Comparison of ENCODE assay signal across 33 cellular contexts in the genomic region with DNA sequence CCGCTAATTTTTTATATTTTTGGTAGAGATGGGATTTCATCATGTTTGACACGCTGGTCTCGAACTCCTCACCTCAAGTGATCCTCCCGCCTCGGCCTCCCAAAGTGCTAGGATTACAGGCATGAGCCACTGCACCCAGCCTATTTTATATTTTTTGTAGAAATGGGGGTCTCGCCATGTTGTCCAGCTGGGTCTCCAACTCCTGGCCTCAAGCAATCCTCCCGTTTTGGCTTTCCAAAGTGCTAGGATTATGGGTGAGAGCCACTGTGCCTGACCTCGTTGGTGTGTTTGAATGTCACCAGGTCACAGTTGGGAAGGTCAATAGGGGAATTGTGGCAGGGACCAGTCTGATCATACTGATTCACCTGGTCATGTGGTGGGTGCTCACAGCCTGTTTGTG. TPM values are rescaled to one million over a fixed set of nuclear protein-coding genes. Genes with fewer than 3 reads are reported as not detected.
"Had no signal": no experiment of that assay in that cellular context is flagged by ENCODE, and none has a peak within 500 bp of the region (broad histone marks: within the 10 kb centered on the region; RNA-seq: fewer than 3 reads in every experiment).

No MANE protein-coding gene starts in this region.

- H3K27me3 Mint-ChIP-seq: activated CD4-positive, alpha-beta T cell treated with anti-CD3 and anti-CD28 coated beads for 36 hours; activated naive CD8-positive, alpha-beta T cell treated with anti-CD3 and anti-CD28 coated beads for 36 hours had no signal

- ATAC-seq: activated CD4-positive, alpha-beta T cell treated with anti-CD3 and anti-CD28 coated beads for 36 hours; activated CD8-positive, alpha-beta memory T cell treated with anti-CD3 and anti-CD28 coated beads, Interleukin-2, amount 10 ng/mL, durations not matched to agents 7 days and 5 days; activated CD8-positive, alpha-beta T cell treated with anti-CD3 and anti-CD28 coated beads for 36 hours; activated naive CD8-positive, alpha-beta T cell treated with anti-CD3 and anti-CD28 coated beads, Interleukin-2, amount 50 U/mL, for 24 hours; activated T-cell treated with anti-CD3 and anti-CD28 coated beads, Interleukin-2, amount 50 U/mL, for 72 hours; body of pancreas; effector memory CD8-positive, alpha-beta T cell; gastroesophageal sphincter; T-helper 17 cell had no signal

- H3K9me3 Mint-ChIP-seq: activated CD4-positive, alpha-beta T cell treated with anti-CD3 and anti-CD28 coated beads, Interleukin-2, amount 10 ng/mL, durations not matched to agents 24 days and 14 days; activated CD8-positive, alpha-beta T cell treated with anti-CD3 and anti-CD28 coated beads for 36 hours; activated naive CD8-positive, alpha-beta T cell treated with anti-CD3 and anti-CD28 coated beads for 36 hours; activated naive CD8-positive, alpha-beta T cell treated with anti-CD3 and anti-CD28 coated beads, Interleukin-2, amount 50 U/mL, for 24 hours; activated T-cell treated with anti-CD3 and anti-CD28 coated beads, Interleukin-2, amount 50 U/mL, for 24 hours; activated T-cell treated with anti-CD3 and anti-CD28 coated beads, Interleukin-2, amount 50 U/mL, for 72 hours; effector memory CD8-positive, alpha-beta T cell; T-helper 2 cell treated with Interferon-gamma antibody and Interleukin-4, amounts not matched to agents 5 μg/mL and 100 μg/mL, for 36 hours had no signal

- H3K4me1 Mint-ChIP-seq: activated B cell treated with CpG ODN at 0.5 μM for 24 hours; activated CD4-positive, alpha-beta T cell treated with anti-CD3 and anti-CD28 coated beads for 36 hours; activated CD4-positive, alpha-beta T cell treated with anti-CD3 and anti-CD28 coated beads, Interleukin-2, amount 10 ng/mL, durations not matched to agents 24 days and 14 days; activated CD8-positive, alpha-beta memory T cell treated with anti-CD3 and anti-CD28 coated beads, Interleukin-2, amount 10 ng/mL, durations not matched to agents 7 days and 5 days; activated naive CD8-positive, alpha-beta T cell treated with anti-CD3 and anti-CD28 coated beads for 36 hours; activated naive CD8-positive, alpha-beta T cell treated with anti-CD3 and anti-CD28 coated beads, Interleukin-2, amount 50 U/mL, for 24 hours; T-helper 17 cell had no signal

- H3K36me3 Mint-ChIP-seq: activated CD8-positive, alpha-beta memory T cell treated with anti-CD3 and anti-CD28 coated beads, Interleukin-2, amount 10 ng/mL, durations not matched to agents 7 days and 5 days; activated naive CD8-positive, alpha-beta T cell treated with anti-CD3 and anti-CD28 coated beads for 36 hours had no signal

- DNase-seq: activated B cell treated with CpG ODN at 0.5 μM for 24 hours; activated CD4-positive, alpha-beta T cell treated with anti-CD3 and anti-CD28 coated beads for 36 hours; activated CD4-positive, alpha-beta T cell treated with anti-CD3 and anti-CD28 coated beads, Interleukin-2, amount 10 ng/mL, durations not matched to agents 24 days and 14 days; activated CD4-positive, CD25-positive, alpha-beta regulatory T cell treated with anti-CD3 and anti-CD28 coated beads, Interleukin-2, amount 50 U/mL, for 72 hours; activated CD8-positive, alpha-beta memory T cell treated with anti-CD3 and anti-CD28 coated beads, Interleukin-2, amount 10 ng/mL, durations not matched to agents 7 days and 5 days; activated CD8-positive, alpha-beta memory T cell treated with anti-CD3 and anti-CD28 coated beads, Interleukin-2, amount 50 U/mL, for 48 hours; activated CD8-positive, alpha-beta T cell treated with anti-CD3 and anti-CD28 coated beads for 36 hours; activated gamma-delta T cell; activated naive CD4-positive, alpha-beta T cell; activated naive CD4-positive, alpha-beta T cell treated with anti-CD3 and anti-CD28 coated beads, Interleukin-2, amount 50 U/mL, for 16 hours; activated naive CD8-positive, alpha-beta T cell treated with anti-CD3 and anti-CD28 coated beads for 36 hours; activated naive CD8-positive, alpha-beta T cell treated with anti-CD3 and anti-CD28 coated beads, Interleukin-2, amount 50 U/mL, for 24 hours; activated T-cell treated with anti-CD3 and anti-CD28 coated beads for 4 hours; activated T-cell treated with anti-CD3 and anti-CD28 coated beads, Interleukin-2, amount 50 U/mL, for 24 hours; activated T-cell treated with anti-CD3 and anti-CD28 coated beads, Interleukin-2, amount 50 U/mL, for 72 hours; amygdala; aorta; body of pancreas; caudate nucleus; cortex of kidney; dermis blood vessel endothelial cell; effector CD4-positive, alpha-beta T cell; effector memory CD8-positive, alpha-beta T cell; esophagus squamous epithelium; foreskin melanocyte; T-helper 1 cell; T-helper 17 cell; T1000; WERI-Rb-1 had no signal

- H3K27ac Mint-ChIP-seq: activated B cell treated with CpG ODN at 0.5 μM for 24 hours; activated CD4-positive, alpha-beta T cell treated with anti-CD3 and anti-CD28 coated beads for 36 hours; activated CD4-positive, alpha-beta T cell treated with anti-CD3 and anti-CD28 coated beads, Interleukin-2, amount 10 ng/mL, durations not matched to agents 24 days and 14 days; activated CD8-positive, alpha-beta memory T cell treated with anti-CD3 and anti-CD28 coated beads, Interleukin-2, amount 10 ng/mL, durations not matched to agents 7 days and 5 days; activated CD8-positive, alpha-beta T cell treated with anti-CD3 and anti-CD28 coated beads for 36 hours; activated naive CD8-positive, alpha-beta T cell treated with anti-CD3 and anti-CD28 coated beads for 36 hours; activated naive CD8-positive, alpha-beta T cell treated with anti-CD3 and anti-CD28 coated beads, Interleukin-2, amount 50 U/mL, for 24 hours; activated T-cell treated with anti-CD3 and anti-CD28 coated beads, Interleukin-2, amount 50 U/mL, for 24 hours; activated T-cell treated with anti-CD3 and anti-CD28 coated beads, Interleukin-2, amount 50 U/mL, for 72 hours; effector memory CD8-positive, alpha-beta T cell; T-helper 17 cell; T-helper 2 cell treated with Interferon-gamma antibody and Interleukin-4, amounts not matched to agents 5 μg/mL and 100 μg/mL, for 36 hours had no signal

- H3K4me3 Mint-ChIP-seq: activated B cell treated with CpG ODN at 0.5 μM for 24 hours; activated CD4-positive, alpha-beta T cell treated with anti-CD3 and anti-CD28 coated beads for 36 hours; activated CD4-positive, alpha-beta T cell treated with anti-CD3 and anti-CD28 coated beads, Interleukin-2, amount 10 ng/mL, durations not matched to agents 24 days and 14 days; activated CD8-positive, alpha-beta memory T cell treated with anti-CD3 and anti-CD28 coated beads, Interleukin-2, amount 10 ng/mL, durations not matched to agents 7 days and 5 days; activated CD8-positive, alpha-beta T cell treated with anti-CD3 and anti-CD28 coated beads for 36 hours; activated naive CD8-positive, alpha-beta T cell treated with anti-CD3 and anti-CD28 coated beads for 36 hours; activated naive CD8-positive, alpha-beta T cell treated with anti-CD3 and anti-CD28 coated beads, Interleukin-2, amount 50 U/mL, for 24 hours; activated T-cell treated with anti-CD3 and anti-CD28 coated beads, Interleukin-2, amount 50 U/mL, for 24 hours; activated T-cell treated with anti-CD3 and anti-CD28 coated beads, Interleukin-2, amount 50 U/mL, for 72 hours; effector memory CD8-positive, alpha-beta T cell; T-helper 17 cell; T-helper 2 cell treated with Interferon-gamma antibody and Interleukin-4, amounts not matched to agents 5 μg/mL and 100 μg/mL, for 36 hours had no signal

RNA-seq across cellular contexts. Expression of a gene that starts 56.7 kb away (rescaled TPM):
- total RNA-seq: dermis blood vessel endothelial cell, endothelial cell of umbilical vein, fibroblast of villous mesenchyme had no signal
